In genomic region chr16:73056911-73057310, GRCh38 we compare ENCODE assay signal across 10 cellular contexts. TPM values are rescaled to one million over a fixed set of nuclear protein-coding genes. Genes with fewer than 3 reads are reported as not detected.
DNase-seq lines count a peak whose midpoint lies in the region; ATAC-seq, FAIRE-seq and TF ChIP-seq lines count a peak whose summit lies in the region.
"Had no signal": no experiment of that assay in that cellular context is flagged by ENCODE, and none has a peak within 500 bp of the region (broad histone marks: within the 10 kb centered on the region; RNA-seq: fewer than 3 reads in every experiment).

No MANE protein-coding gene starts in this region.

- in situ Hi-C loops in GM12878 (cut with MboI) = no loop called here

- BruUV-seq in A673 (replicated peaks; lab: Mats Ljungman, UMichigan) (TSS peak; percentile 60), GM12878 (replicated peaks; lab: Mats Ljungman, UMichigan) (TSS peak; percentile 74)

- POLR2A ChIA-PET in A673 (lab: Charles Lee; ENCODE audit: low non-redundant PET) (no interaction called here), GM12878 (lab: Charles Lee) (interaction anchor here (0.6 to 0.7 kb wide), 2 partner anchors 14 to 21 kb away, joined by 3 to 4 read pairs; no protein-coding TSS in a partner anchor)

- peaks cover 46% of the 10 kb centered on the region for H3K4me1 ChIP-seq in A673 (ENCODE audit: insufficient read depth, low read length, poor library complexity, severe bottlenecking)
- peaks cover 13% of the 10 kb centered on the region for H3K4me1 ChIP-seq in GM12878 (ENCODE audit: control insufficient read depth, insufficient read depth, low read length)
- H3K4me1 ChIP-seq in mesodermal cell (ENCODE audit: control insufficient read depth, insufficient read depth, low read length, poor library complexity, severe bottlenecking) = peaks cover 52% of the 10 kb centered on the region

- H3K36me3 ChIP-seq in A673 (ENCODE audit: insufficient read depth, low read length, poor library complexity, severe bottlenecking) (no peaks in the 10 kb centered on the region), GM12878 (ENCODE audit: control insufficient read depth in 2 of 2, insufficient read depth in 2 of 2, low read length in 1 of 2) (no peaks in the 10 kb centered on the region), mesodermal cell (ENCODE audit: control insufficient read depth, insufficient read depth, low read length) (no peaks in the 10 kb centered on the region)

- TF ChIP-seq CTCF in A673 (conservative IDR thresholded peaks at IDR 0.05; ENCODE audit: low read depth, low read length) (no peak), GM12878 (IDR thresholded peaks at IDR 0.05 in 2 of 3, conservative IDR thresholded peaks at IDR 0.05 in 1 of 3; ENCODE audit: control insufficient read depth in 2 of 3, extremely low read depth in 1 of 3, insufficient read depth in 1 of 3, low read depth in 3 of 3, low read length in 3 of 3) (no peak)

- no peaks in the 10 kb centered on the region for H4K20me1 ChIP-seq in GM12878 (ENCODE audit: control insufficient read depth, insufficient read depth)

- no peak for TF ChIP-seq RAD21 in GM12878 (IDR thresholded peaks at IDR 0.05; ENCODE audit: insufficient read depth, low read depth, low read length)

- H3K9me3 ChIP-seq in A673 (ENCODE audit: low read depth, low read length, poor library complexity, severe bottlenecking) = no peaks in the 10 kb centered on the region
- no peaks in the 10 kb centered on the region for H3K9me3 ChIP-seq in GM12878 (replicated peaks; ENCODE audit: control insufficient read depth, insufficient read depth, low read length)
- H3K9me3 ChIP-seq in mesodermal cell (ENCODE audit: control insufficient read depth, low read length) = no peaks in the 10 kb centered on the region

- peak overlapping the region; percentile 81 for H3K4me2 ChIP-seq in GM12878 (ENCODE audit: control insufficient read depth, insufficient read depth)

- no peaks in the 10 kb centered on the region; the same call in none of the 2 replicates for H3K79me2 ChIP-seq in GM12878 (ENCODE audit: control insufficient read depth, insufficient read depth, low read length)

- H3K4me3 ChIP-seq in A673 (ENCODE audit: low read depth, low read length, poor library complexity, severe bottlenecking) = peak overlapping the region; percentile 90
- peak overlapping the region; percentile 73; the same call in 1 of the 2 replicates for H3K4me3 ChIP-seq in GM12878
- peak overlapping the region; percentile 65 for H3K4me3 ChIP-seq in mesodermal cell (ENCODE audit: extremely low read depth, insufficient read depth, low read length, poor library complexity, severe bottlenecking)

- peak overlapping the region; percentile 88 for H3K27ac ChIP-seq in A673 (ENCODE audit: low read depth, low read length, poor library complexity, severe bottlenecking)
- H3K27ac ChIP-seq in GM12878 (ENCODE audit: control insufficient read depth, insufficient read depth) = no peak overlapping the region
- H3K27ac ChIP-seq in mesodermal cell (ENCODE audit: low read depth, low read length, severe bottlenecking) = no peak overlapping the region

- FAIRE-seq in GM12878 (lab: Jason Lieb, UNC) = no peak
- FAIRE-seq: GM18507 had no signal

- RAD21 ChIA-PET in GM12878 (lab: Charles Lee; ENCODE audit: unreplicated experiment) = interaction anchor here (1.0 to 1.3 kb wide), 2 partner anchors 20 to 224 kb away, joined by 4 read pairs; no protein-coding TSS in a partner anchor

- SMC1A ChIA-PET in GM12878 (lab: Charles Lee; ENCODE audit: uncharacterized antibody, unreplicated experiment) = interaction anchor here (1.0 to 2.0 kb wide), 4 partner anchors 10 to 23 kb away, joined by 4 to 7 read pairs (median 5); no protein-coding TSS in a partner anchor

- no peak for TF ChIP-seq POLR2A in GM12878 (IDR thresholded peaks at IDR 0.05; ENCODE audit: low read depth, low read length)

- WGBS in GM12878 (ENCODE audit: insufficient coverage, insufficient replicate concordance, low lambda C conversion rate, missing lambda C conversion rate) = 88% methylated on average over 6 of the region's 6 CpGs
- 0 to 25% methylated on average over 1 to 2 of the region's 6 CpGs for WGBS in mesodermal cell (ENCODE audit: insufficient coverage in 2 of 2), 2 experiments

- ATAC-seq in GM12878 (no peak), GM19397 (IDR thresholded peaks at IDR 0.05; ENCODE audit: unreplicated experiment) (no peak), GM18502 (IDR thresholded peaks at IDR 0.05; ENCODE audit: poor library complexity, unreplicated experiment) (no peak)

- intact Hi-C loops in A673 (cut with micrococcal nuclease; ENCODE audit: unreplicated experiment) (loop anchor here (5.0 to 10.0 kb wide), 6 partner anchors 115 to 552 kb away; no protein-coding TSS in a partner anchor), GM12878 (cut with micrococcal nuclease; ENCODE audit: unreplicated experiment) (loop anchor here (5.0 kb wide), 2 partner anchors 225 to 555 kb away; no protein-coding TSS in a partner anchor)

- H3K27me3 ChIP-seq in A673 (replicated peaks; ENCODE audit: insufficient read depth, low read depth, low read length, poor library complexity) (no peaks in the 10 kb centered on the region), GM12878 (replicated peaks in 1 of 2; ENCODE audit: control insufficient read depth in 2 of 2, insufficient read depth in 2 of 2, low read length in 1 of 2) (peaks cover 0 to 4% of the 10 kb centered on the region in 2 experiments; a peak in 2 of 4 replicates)

- no peak for TF ChIP-seq EP300 in GM12878 (IDR thresholded peaks at IDR 0.05; ENCODE audit: borderline replicate concordance in 1 of 2, control insufficient read depth in 1 of 2, low read depth in 2 of 2, low read length in 2 of 2)

- peak; percentile 17 for DNase-seq in A673 (ENCODE audit: low spot score)
- DNase-seq in HT-29 (ENCODE audit: low spot score) = peak; percentile 26
- no peak for DNase-seq in GM12878 (ENCODE audit: low read depth, low spot score)
- DNase-seq in NCI-H2029 treated with DMSO at 0.1 percent for 48 hours (lab: John Stamatoyannopoulos, UW) = no peak
- no peak for DNase-seq in NCI-H446 treated with DMSO at 0.1 percent for 48 hours (lab: John Stamatoyannopoulos, UW)
- DNase-seq: T-helper 9 cell had no signal

- no peak overlapping the region for H3K9ac ChIP-seq in GM12878 (ENCODE audit: control insufficient read depth, insufficient read depth, low read length)

- CTCF ChIA-PET in A673 (lab: Charles Lee) = interaction anchor here (0.6 kb wide), 1 partner anchor 335 kb away, joined by 3 read pairs; no protein-coding TSS in a partner anchor
- CTCF ChIA-PET in GM12878 (lab: Yijun Ruan, JAX) = interaction anchor here (0.7 to 4.6 kb wide), 3 partner anchors 39 to 730 kb away, joined by 3 to 21 read pairs (median 6); no protein-coding TSS in a partner anchor

- H2AFZ ChIP-seq in GM12878 (ENCODE audit: control insufficient read depth, low read depth, low read length) = no peak overlapping the region

TF ChIP-seq in GM12878, 131 proteins besides CTCF, POLR2A, EP300 and RAD21:
- no peak for TF ChIP-seq TCF12 (IDR thresholded peaks at IDR 0.05; ENCODE audit: low read depth, low read length)

RNA-seq across cellular contexts. Expression of gene ZFHX3, which starts 9.0 kb away (rescaled TPM):
- total RNA-seq in A673 (2021) (21.7 and 21.8 TPM in 2 replicates), GM12878 (2014; rRNA removed) (1.5 and 1.6 TPM in 2 replicates), GM12878 (2014; rRNA removed; fragmentation: Illumina TruSeq; extraction: Trizol) (1.4 and 2.4 TPM in 2 replicates), GM12878 (2021) (7.8 and 8.6 TPM in 2 replicates)
- total RNA-seq in HT-29 (2014; rRNA removed; shearing (Covaris generic)) = 2.6 and 3.5 TPM in 2 replicates
- 31.8 and 32.2 TPM in 2 replicates for total RNA-seq in GM12878 (2013; cell fraction: nucleolus; rRNA removed)
- polyA plus RNA-seq in GM12878 (2011; ENCODE audit: low read depth) = 1.5 TPM
- polyA plus RNA-seq in GM12878 (2011; rRNA removed) (1.3 and 1.5 TPM in 2 replicates), GM12878 (2014; fragmentation: Illumina TruSeq; extraction: Trizol) (3.2 and 3.4 TPM in 2 replicates), GM12878 (2014; fragmentation: Nextera tagmentation; extraction: Ambion mirVana) (1 to 10 TPM in 1 of 2 experiments, under 1 TPM in 1; 0.68 to 3.5 TPM), GM12878 (2014; rRNA removed) (2.1 and 2.4 TPM in 2 replicates), GM12878 (2016; fragmentation: Nextera tagmentation; extraction: Ambion mirVana) (1 to 10 TPM; 2.0 to 2.8 TPM)
- polyA plus RNA-seq in GM12878 (2011; cell fraction: cytosol; rRNA removed) = 0.79 and 0.90 TPM in 2 replicates
- polyA plus RNA-seq in GM12878 (2011; cell fraction: nucleus; rRNA removed) = 1.6 and 2.4 TPM in 2 replicates
- polyA plus RNA-seq in GM12878 (2012) = 2.3 and 3.5 TPM in 2 replicates
- polyA minus RNA-seq in GM12878 (2011; rRNA and poly(A)+ RNA removed) = 5.3 and 6.6 TPM in 2 replicates
- 2.9 and 3.2 TPM in 2 replicates for polyA minus RNA-seq in GM12878 (2011; cell fraction: cytosol; rRNA and poly(A)+ RNA removed)
- polyA minus RNA-seq in GM12878 (2011; cell fraction: nucleus; rRNA and poly(A)+ RNA removed) = 6.0 and 15.7 TPM in 2 replicates
- 5.9 TPM for polyA plus RNA-seq in mesodermal cell (2013, experiment 1 of 2)
- 4.4 TPM for polyA plus RNA-seq in mesodermal cell (2013, experiment 2 of 2)

Comparison
In these comparisons a context has a peak if more than half of its experiments do, and no peak if none do; other contexts are left out.
1. DNase-seq: peak in A673 (single experiment) and HT-29 (single experiment); none in GM12878 (single experiment), NCI-H2029 treated with DMSO at 0.1 percent for 48 hours (single experiment) and NCI-H446 treated with DMSO at 0.1 percent for 48 hours (single experiment).
2. Peak in every context shown above with its lines, with median percentiles within 50 percentile points of each other: H3K4me3 ChIP-seq.